ENCODE assay signal across 9 cellular contexts in genomic region chr9:1047605-1048235, GRCh38. TPM values are rescaled to one million over a fixed set of nuclear protein-coding genes. Genes with fewer than 3 reads are reported as not detected.
A peak's percentile ranks its signal among the peaks of the same experiment; 100 is the strongest.
DNase-seq lines count a peak whose midpoint lies in the region; ATAC-seq, FAIRE-seq and TF ChIP-seq lines count a peak whose summit lies in the region.
"Had no signal": no experiment of that assay in that cellular context is flagged by ENCODE, and none has a peak within 500 bp of the region (broad histone marks: within the 10 kb centered on the region; RNA-seq: fewer than 3 reads in every experiment).

No MANE protein-coding gene starts in this region.

- H3K27me3 ChIP-seq in GM06990 (replicated peaks; ENCODE audit: control insufficient read depth, insufficient read depth, low read length) (peaks cover 4% of the 10 kb centered on the region), gastrocnemius medialis (peaks cover 60 to 75% (median 61%) of the 10 kb centered on the region in 3 donors)

- H3K36me3 ChIP-seq in GM06990 (ENCODE audit: control insufficient read depth, insufficient read depth, low read length), result no peaks in the 10 kb centered on the region
- no peaks in the 10 kb centered on the region for H3K36me3 ChIP-seq in gastrocnemius medialis

- TF ChIP-seq CTCF in GM06990 (IDR thresholded peaks at IDR 0.05; ENCODE audit: insufficient read depth, low read length, poor library complexity, severe bottlenecking) (no peak), fibroblast of pulmonary artery (IDR thresholded peaks at IDR 0.05; ENCODE audit: low read length, missing control alignments) (no peak), gastrocnemius medialis (IDR thresholded peaks at IDR 0.05 in 4 of 5, conservative IDR thresholded peaks at IDR 0.05 in 1 of 5) (no peak)

- no peak for TF ChIP-seq POLR2A in gastrocnemius medialis (IDR thresholded peaks at IDR 0.05)

- no peak for DNase-seq in GM06990 (ENCODE audit: extremely low read depth, insufficient read length)
- DNase-seq in RPMI8226, result peak; percentile 61
- DNase-seq in fibroblast of pulmonary artery (ENCODE audit: low read depth), result no peak
- DNase-seq in gastrocnemius medialis, result no peak
- no peak for DNase-seq in effector CD4-positive, alpha-beta T cell
- DNase-seq in RCC 7860 (ENCODE audit: low spot score), result no peak

- no peaks in the 10 kb centered on the region for H3K9me3 ChIP-seq in gastrocnemius medialis

- in situ Hi-C loops in gastrocnemius medialis (cut with MboI; ENCODE audit: low sequenced_read_pairs in 4 of 4), result no loop called here

- H3K4me3 ChIP-seq in GM06990 (replicated peaks; ENCODE audit: low read depth, low read length) (peak overlapping the region; percentile 63), fibroblast of pulmonary artery (replicated peaks; ENCODE audit: low read depth, low read length) (peak overlapping the region; percentile 49), gastrocnemius medialis (peak overlapping the region; percentile 24 to 54 (median 45))

- ATAC-seq in gastrocnemius medialis, result no peak
- ATAC-seq in HG03045 (IDR thresholded peaks at IDR 0.05; ENCODE audit: unreplicated experiment), result no peak
- ATAC-seq in HG03354 (IDR thresholded peaks at IDR 0.05; ENCODE audit: poor library complexity, severe bottlenecking, unreplicated experiment), result no peak

- intact Hi-C loops in gastrocnemius medialis (cut with DNase I; ENCODE audit: low total_unique reads), result no loop called here

- H3K27ac ChIP-seq in gastrocnemius medialis, result peak overlapping the region; percentile 43 to 76 (median 58)

- peaks cover 12 to 20% of the 10 kb centered on the region in 2 donors for H3K4me1 ChIP-seq in gastrocnemius medialis

- no peak for FAIRE-seq in RCC 7860 (lab: Jason Lieb, UNC)
- FAIRE-seq: endometrium had no signal

RNA-seq across cellular contexts. Expression of gene DMRT2, which starts 2.4 kb away (rescaled TPM):
- total RNA-seq in gastrocnemius medialis, result 1 to 10 TPM in 3 of 4 donors, under 1 TPM in 1; 0.91 to 8.0 (median 2.5) TPM
